Comparison of ENCODE assay signal across 8 cellular contexts in genomic region chr13:27270594-27271520, GRCh38. TPM values are rescaled to one million over a fixed set of nuclear protein-coding genes. Genes with fewer than 3 reads are reported as not detected.
A peak's percentile ranks its signal among the peaks of the same experiment; 100 is the strongest.
DNase-seq lines count a peak whose midpoint lies in the region; ATAC-seq and TF ChIP-seq lines count a peak whose summit lies in the region.

TSS of gene RASL11A (plus strand) at chr13:27270830. CDS start at chr13:27270945, 115 bp downstream.

- H3K36me3 ChIP-seq in SK-N-MC (ENCODE audit: insufficient read depth, low read length) (no peaks in the 10 kb centered on the region), ovary (no peaks in the 10 kb centered on the region), thymus (ENCODE audit: control insufficient read depth, insufficient read depth) (no peaks in the 10 kb centered on the region)

- peak within 1 kb of the TSS; percentile 17 for H3K27ac Mint-ChIP-seq in activated naive CD8-positive, alpha-beta T cell treated with anti-CD3 and anti-CD28 coated beads, Interleukin-2, amount 10 ng/mL, durations not matched to agents 7 days and 5 days

- peak; percentile 91 to 98 (median 97) for TF ChIP-seq CTCF in ovary (IDR thresholded peaks at IDR 0.05)

- DNase-seq in G401 (ENCODE audit: low spot score) (peak; percentile 92), SK-N-MC (ENCODE audit: low read depth, low spot score) (no peak), head of caudate nucleus (peak; percentile 73 to 97 (median 90)), ovary (peak; percentile 82 to 90 (median 88))
- peak; percentile 35 for DNase-seq in Jurkat, Clone E6-1 (ENCODE audit: low read depth, low spot score)
- DNase-seq in activated naive CD8-positive, alpha-beta T cell treated with anti-CD3 and anti-CD28 coated beads, Interleukin-2, amount 10 ng/mL, durations not matched to agents 7 days and 5 days: peak; percentile 89

- peak within 1 kb of the TSS; percentile 77 for H3K9ac ChIP-seq in SK-N-MC (ENCODE audit: insufficient read length)

- H3K27ac ChIP-seq in SK-N-MC: no peak within 1 kb of the TSS
- peak within 1 kb of the TSS; percentile 69 to 83 for H3K27ac ChIP-seq in ovary
- H3K27ac ChIP-seq in thymus (ENCODE audit: low read depth): no peak within 1 kb of the TSS

- H3K4me1 Mint-ChIP-seq in activated naive CD8-positive, alpha-beta T cell treated with anti-CD3 and anti-CD28 coated beads, Interleukin-2, amount 10 ng/mL, durations not matched to agents 7 days and 5 days: peaks cover 5% of the 10 kb centered on the region

- H3K27me3 ChIP-seq in ovary (no peaks in the 10 kb centered on the region), thymus (ENCODE audit: control insufficient read depth, insufficient read depth) (peaks cover 15% of the 10 kb centered on the region)

- no peaks in the 10 kb centered on the region for H3K9me3 ChIP-seq in SK-N-MC (ENCODE audit: low read depth, low read length)
- no peaks in the 10 kb centered on the region for H3K9me3 ChIP-seq in ovary
- no peaks in the 10 kb centered on the region for H3K9me3 ChIP-seq in thymus (ENCODE audit: control insufficient read depth)

- POLR2A ChIA-PET in activated naive CD8-positive, alpha-beta T cell treated with anti-CD3 and anti-CD28 coated beads, Interleukin-2, amount 10 ng/mL, durations not matched to agents 7 days and 5 days (lab: Charles Lee): interaction anchor here (1.0 to 1.1 kb wide), 2 partner anchors 20 to 67 kb away, joined by 3 to 4 read pairs; no protein-coding TSS in a partner anchor

- H3K27me3 Mint-ChIP-seq in activated naive CD8-positive, alpha-beta T cell treated with anti-CD3 and anti-CD28 coated beads, Interleukin-2, amount 10 ng/mL, durations not matched to agents 7 days and 5 days: peaks cover 16% of the 10 kb centered on the region

- intact Hi-C loops in head of caudate nucleus (cut with DNase I): loop anchor here (10.0 kb wide), 1 partner anchor 84 kb away; no protein-coding TSS in a partner anchor
- intact Hi-C loops in ovary (cut with DNase I): loop anchor here in 2 of 4 donors (2.0 to 10.0 kb wide), 6 partner anchors 20 to 354 kb away; partner anchors contain the start of genes USP12 (in 2 of the 2), LNX2 (in 1 of the 2), POLR1D (in 1 of the 2) and RPL21 (in 1 of the 2)

- peak; percentile 74 for TF ChIP-seq POLR2A in ovary (IDR thresholded peaks at IDR 0.05)

- H3K4me1 ChIP-seq in ovary (ENCODE audit: insufficient read depth): peaks cover 14% of the 10 kb centered on the region
- peaks cover 3% of the 10 kb centered on the region for H3K4me1 ChIP-seq in thymus (ENCODE audit: control insufficient read depth, insufficient read depth, low read length)

- ATAC-seq in GM21576 (IDR thresholded peaks at IDR 0.05; ENCODE audit: unreplicated experiment): peak; percentile 73
- peak; percentile 88 for ATAC-seq in activated naive CD8-positive, alpha-beta T cell treated with anti-CD3 and anti-CD28 coated beads, Interleukin-2, amount 10 ng/mL, durations not matched to agents 7 days and 5 days (ENCODE audit: low read depth)

- 1 to 2% (median 1%) methylated on average over 58 to 99 of the region's 99 CpGs for WGBS in ovary, 3 donors
- WGBS in thymus: under 1% methylated on average over 99 of the region's 99 CpGs

- H3K4me3 Mint-ChIP-seq in activated naive CD8-positive, alpha-beta T cell treated with anti-CD3 and anti-CD28 coated beads, Interleukin-2, amount 10 ng/mL, durations not matched to agents 7 days and 5 days: peak within 1 kb of the TSS; percentile 87

- H3K36me3 Mint-ChIP-seq in activated naive CD8-positive, alpha-beta T cell treated with anti-CD3 and anti-CD28 coated beads, Interleukin-2, amount 10 ng/mL, durations not matched to agents 7 days and 5 days: no peaks in the 10 kb centered on the region

- TF ChIP-seq EP300 in ovary (IDR thresholded peaks at IDR 0.05): no peak

- in situ Hi-C loops in G401 (cut with HindIII; ENCODE audit: low sequenced_read_pairs): no loop called here

- H3K4me3 ChIP-seq in Jurkat, Clone E6-1 (ENCODE audit: low read length): peak within 1 kb of the TSS; percentile 63
- H3K4me3 ChIP-seq in SK-N-MC (peak within 1 kb of the TSS; percentile 93), ovary (peak within 1 kb of the TSS; percentile 85), thymus (ENCODE audit: low read length) (peak within 1 kb of the TSS; percentile 64)

- no peaks in the 10 kb centered on the region for H3K9me3 Mint-ChIP-seq in activated naive CD8-positive, alpha-beta T cell treated with anti-CD3 and anti-CD28 coated beads, Interleukin-2, amount 10 ng/mL, durations not matched to agents 7 days and 5 days

RNA-seq across cellular contexts. Expression of gene RASL11A, which starts in this region (rescaled TPM):
- total RNA-seq in G401 (2014; rRNA removed; shearing (Covaris generic)): 2.4 and 5.8 TPM in 2 replicates
- polyA plus RNA-seq in Jurkat, Clone E6-1 (2012; ENCODE audit: insufficient read depth, insufficient read length): 6.9 TPM
- total RNA-seq in activated naive CD8-positive, alpha-beta T cell treated with anti-CD3 and anti-CD28 coated beads, Interleukin-2, amount 10 ng/mL, durations not matched to agents 7 days and 5 days: 1 to 10 TPM in 1 of 2 experiments, under 1 TPM in 1; 0.20 to 2.1 TPM
- 10 to 100 TPM in 4 of 7 donors, 1 to 10 TPM in 3; 6.2 to 36.3 (median 10.6) TPM for total RNA-seq in ovary
- polyA plus RNA-seq in ovary (10 to 100 TPM; 19.4 to 31.0 TPM), thymus (9.9 TPM)

Comparison
In these comparisons a context has a peak if more than half of its experiments do, and no peak if none do; other contexts are left out.
1. H3K27ac ChIP-seq: peak in ovary (2 of 2); none in SK-N-MC (single experiment) and thymus (single experiment).
2. Peak in every context shown above with its lines, with median percentiles within 50 percentile points of each other: H3K4me3 ChIP-seq.